ENCODE assay signal across 25 cellular contexts in genomic region chr18:80042785-80043184, GRCh38.
"Had no signal": no experiment of that assay in that cellular context is flagged by ENCODE, and none has a peak within 500 bp of the region (broad histone marks: within the 10 kb centered on the region; RNA-seq: fewer than 3 reads in every experiment).

No MANE protein-coding gene starts in this region.

- H3K4me3 ChIP-seq: breast epithelium, SK-N-MC had no signal

- H3K9me3 Mint-ChIP-seq: activated CD4-positive, alpha-beta memory T cell treated with anti-CD3 and anti-CD28 coated beads, Interleukin-2, amount 10 ng/mL, durations not matched to agents 7 days and 5 days; T-cell had no signal

- H3K27me3 Mint-ChIP-seq: activated CD4-positive, alpha-beta memory T cell treated with anti-CD3 and anti-CD28 coated beads, Interleukin-2, amount 10 ng/mL, durations not matched to agents 7 days and 5 days; activated CD4-positive, alpha-beta T cell treated with anti-CD3 and anti-CD28 coated beads for 36 hours; T-cell had no signal

- H3K4me3 Mint-ChIP-seq: activated CD4-positive, alpha-beta memory T cell treated with anti-CD3 and anti-CD28 coated beads, Interleukin-2, amount 10 ng/mL, durations not matched to agents 7 days and 5 days; activated CD4-positive, alpha-beta T cell treated with anti-CD3 and anti-CD28 coated beads for 36 hours; T-cell had no signal

- H3K27ac ChIP-seq: breast epithelium, KMS-11, SK-N-MC had no signal

- DNase-seq: activated CD4-positive, alpha-beta memory T cell treated with anti-CD3 and anti-CD28 coated beads, Interleukin-2, amount 10 ng/mL, durations not matched to agents 7 days and 5 days; activated CD4-positive, alpha-beta T cell treated with anti-CD3 and anti-CD28 coated beads for 36 hours; activated CD4-positive, alpha-beta T cell treated with anti-CD3 and anti-CD28 coated beads, Interleukin-2, amount 50 U/mL, for 1 hour; activated CD8-positive, alpha-beta memory T cell treated with anti-CD3 and anti-CD28 coated beads, Interleukin-2, amount 50 U/mL, for 48 hours; activated naive CD4-positive, alpha-beta T cell treated with anti-CD3 and anti-CD28 coated beads, Interleukin-2, amount 50 U/mL, for 16 hours; activated T-cell treated with anti-CD3 and anti-CD28 coated beads, Interleukin-2, amount 50 U/mL, for 1 hour; aorta; caudate nucleus; NCI-H1092; NCI-H1417; NCI-H1930; NCI-H2171; NCI-H2227 treated with DMSO at 0.1 percent for 48 hours; NCI-H446 treated with DMSO at 0.1 percent for 48 hours; NCI-H524 treated with DMSO at 0.1 percent for 48 hours; NCI-H82; OCI-M1; RPMI8226; T-cell; T1000 had no signal

- H3K4me1 ChIP-seq: breast epithelium had no signal

- ATAC-seq: activated CD4-positive, alpha-beta T cell treated with anti-CD3 and anti-CD28 coated beads for 36 hours; Right ventricle myocardium inferior; T-cell had no signal

- H3K4me2 ChIP-seq: KMS-11 had no signal

- H3K9ac ChIP-seq: KMS-11 had no signal

- H3K27ac Mint-ChIP-seq: activated CD4-positive, alpha-beta memory T cell treated with anti-CD3 and anti-CD28 coated beads, Interleukin-2, amount 10 ng/mL, durations not matched to agents 7 days and 5 days; activated CD4-positive, alpha-beta T cell treated with anti-CD3 and anti-CD28 coated beads for 36 hours; T-cell had no signal

- H3K4me1 Mint-ChIP-seq: T-cell had no signal

- H3K27me3 ChIP-seq: breast epithelium had no signal

- FAIRE-seq: TTC549 had no signal
